ENCODE assay signal across 13 cellular contexts in the genomic region with DNA sequence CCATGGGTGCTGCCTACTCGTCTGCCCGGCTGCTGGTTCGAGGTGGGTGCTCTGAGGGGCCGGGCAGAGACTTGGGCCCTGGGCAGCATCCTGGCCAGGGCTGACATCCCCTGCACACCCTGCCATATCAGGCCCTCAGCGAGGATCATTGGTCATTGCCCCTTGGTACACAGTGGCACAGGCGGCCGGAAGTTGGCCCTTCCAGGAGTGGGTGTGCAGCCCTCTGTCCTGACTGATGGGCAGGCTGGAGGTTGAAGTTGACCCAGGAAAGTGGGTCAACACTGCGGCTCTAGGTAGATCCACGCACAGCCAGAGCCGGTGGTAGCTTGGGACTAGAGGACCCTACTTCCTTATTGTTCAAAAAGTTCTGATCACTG.
"Had no signal": no experiment of that assay in that cellular context is flagged by ENCODE, and none has a peak within 500 bp of the region (broad histone marks: within the 10 kb centered on the region; RNA-seq: fewer than 3 reads in every experiment).

No MANE protein-coding gene starts in this region.

- DNase-seq: activated CD4-positive, alpha-beta T cell treated with anti-CD3 and anti-CD28 coated beads for 4 hours; activated CD8-positive, alpha-beta T cell treated with anti-CD3 and anti-CD28 coated beads, Interleukin-2, amount 10 ng/mL, durations not matched to agents 7 days and 5 days; activated naive CD4-positive, alpha-beta T cell treated with anti-CD3 and anti-CD28 coated beads, Interleukin-2, amount 50 U/mL, for 16 hours; central memory CD4-positive, alpha-beta T cell; colonic mucosa; mesenchymal stem cell; small intestine had no signal

- H3K27me3 ChIP-seq: colonic mucosa, hepatocyte, SJSA1, upper lobe of left lung had no signal

- H3K9me3 ChIP-seq: colonic mucosa, SJSA1, upper lobe of left lung had no signal

- ATAC-seq: esophagus mucosa, left ventricle myocardium superior had no signal

- H3K4me1 ChIP-seq: colonic mucosa, SJSA1, upper lobe of left lung had no signal

- H3K4me3 ChIP-seq: colonic mucosa, hepatocyte, SJSA1, upper lobe of left lung had no signal

- H3K9me3 Mint-ChIP-seq: stimulated activated naive CD8-positive, alpha-beta T cell treated with anti-CD3 and anti-CD28 coated beads, Interleukin-15, Interleukin-2, amounts not matched to agents 100 ng/mL and 50 ng/mL, for 24 hours had no signal

- H3K27ac ChIP-seq: colonic mucosa, hepatocyte, SJSA1, upper lobe of left lung had no signal

- H3K27ac Mint-ChIP-seq: activated CD8-positive, alpha-beta T cell treated with anti-CD3 and anti-CD28 coated beads, Interleukin-2, amount 10 ng/mL, durations not matched to agents 7 days and 5 days; stimulated activated naive CD8-positive, alpha-beta T cell treated with anti-CD3 and anti-CD28 coated beads, Interleukin-15, Interleukin-2, amounts not matched to agents 100 ng/mL and 50 ng/mL, for 24 hours had no signal

- H3K27me3 Mint-ChIP-seq: stimulated activated naive CD8-positive, alpha-beta T cell treated with anti-CD3 and anti-CD28 coated beads, Interleukin-15, Interleukin-2, amounts not matched to agents 100 ng/mL and 50 ng/mL, for 24 hours had no signal

- H3K36me3 ChIP-seq: colonic mucosa, SJSA1 had no signal

- H3K4me3 Mint-ChIP-seq: activated CD8-positive, alpha-beta T cell treated with anti-CD3 and anti-CD28 coated beads, Interleukin-2, amount 10 ng/mL, durations not matched to agents 7 days and 5 days; stimulated activated naive CD8-positive, alpha-beta T cell treated with anti-CD3 and anti-CD28 coated beads, Interleukin-15, Interleukin-2, amounts not matched to agents 100 ng/mL and 50 ng/mL, for 24 hours had no signal
